33 cellular contexts compared by ENCODE assay signal in the genomic region with DNA sequence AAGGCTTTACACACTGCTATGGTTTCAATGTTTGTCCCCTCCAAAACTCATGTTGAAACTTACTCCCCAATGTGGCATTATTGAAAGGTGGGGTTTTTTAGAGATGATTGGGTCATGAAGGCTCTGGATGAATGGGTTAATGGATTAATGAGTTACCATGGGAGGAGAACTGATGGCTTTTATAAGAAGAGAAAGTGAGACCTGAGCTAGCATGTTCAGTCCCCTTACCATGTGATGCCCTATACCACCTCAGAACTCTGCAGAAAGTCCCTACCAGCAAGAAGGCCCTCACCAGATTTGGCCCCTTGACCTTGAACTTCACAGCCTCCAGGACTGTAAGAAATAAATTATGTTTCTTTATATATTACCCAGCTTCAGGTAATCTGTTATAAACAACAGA.
"Had no signal": no experiment of that assay in that cellular context is flagged by ENCODE, and none has a peak within 500 bp of the region (broad histone marks: within the 10 kb centered on the region; RNA-seq: fewer than 3 reads in every experiment).

No MANE protein-coding gene starts in this region.

- H3K27me3 ChIP-seq: stomach, testis, thyroid gland, transverse colon, upper lobe of left lung, vagina had no signal

- H3K27ac Mint-ChIP-seq: immature natural killer cell; memory B cell; naive thymus-derived CD4-positive, alpha-beta T cell; nephron; stimulated activated naive B cell treated with anti-CD40 and anti-IgM and Interleukin-4, amounts not matched to agents 10 μg/mL and 1 μg/mL and 100 μg/mL, for 72 hours had no signal

- H3K4me1 ChIP-seq: left ventricle myocardium inferior, pancreas, prostate gland, stomach, testis, thyroid gland, transverse colon, upper lobe of left lung, vagina had no signal

- H3K4me3 Mint-ChIP-seq: immature natural killer cell; memory B cell; naive thymus-derived CD4-positive, alpha-beta T cell; nephron; neural crest cell; stimulated activated naive B cell treated with anti-CD40 and anti-IgM and Interleukin-4, amounts not matched to agents 10 μg/mL and 1 μg/mL and 100 μg/mL, for 72 hours had no signal

- H3K27ac ChIP-seq: left ventricle myocardium inferior, pancreas, prostate gland, skin epidermis, stomach, testis, thyroid gland, transverse colon, upper lobe of left lung, vagina had no signal

- H3K36me3 ChIP-seq: left ventricle myocardium inferior, pancreas, prostate gland, stomach, thyroid gland, transverse colon, upper lobe of left lung, vagina had no signal

- H3K4me1 Mint-ChIP-seq: immature natural killer cell; memory B cell; naive thymus-derived CD4-positive, alpha-beta T cell; stimulated activated naive B cell treated with anti-CD40 and anti-IgM and Interleukin-4, amounts not matched to agents 10 μg/mL and 1 μg/mL and 100 μg/mL, for 72 hours had no signal

- H3K4me3 ChIP-seq: left ventricle myocardium inferior, lung, mucosa of descending colon, pancreas, prostate gland, skin epidermis, stomach, testis, thyroid gland, transverse colon, upper lobe of left lung, vagina had no signal

- DNase-seq: hypothalamus; immature natural killer cell; kidney; left colon; left ventricle myocardium inferior; midbrain; mucosa of descending colon; naive thymus-derived CD4-positive, alpha-beta T cell; nucleus accumbens; pancreas; posterior cingulate gyrus; retina; right cardiac atrium; stimulated activated CD4-positive, alpha-beta T cell treated with anti-CD3 and anti-CD28 coated beads, Interleukin-12 subunit alpha, Interleukin-12 subunit beta, amount 100 ng/mL, for 4 hours; stimulated activated CD4-positive, alpha-beta T cell treated with anti-CD3 and anti-CD28 coated beads, Interleukin-15, amount 100 ng/mL, for 24 hours; stimulated activated CD4-positive, alpha-beta T cell treated with anti-CD3 and anti-CD28 coated beads, Interleukin-2, amount 100 ng/mL, for 24 hours; stimulated activated CD4-positive, alpha-beta T cell treated with anti-CD3 and anti-CD28 coated beads, Interleukin-4, amount 100 ng/mL, for 1 hour; stimulated activated naive B cell treated with anti-CD40 and anti-IgM and Interleukin-4, amounts not matched to agents 10 μg/mL and 1 μg/mL and 100 μg/mL, for 72 hours; stimulated activated naive CD8-positive, alpha-beta T cell treated with anti-CD3 and anti-CD28 coated beads, Interleukin-15, Interleukin-2, amounts not matched to agents 100 U/mL and 50 U/mL, for 24 hours; stomach; testis; thyroid gland; transverse colon; upper lobe of left lung had no signal

- H3K9me3 ChIP-seq: left ventricle myocardium inferior, mucosa of descending colon, pancreas, prostate gland, stomach, testis, thyroid gland, transverse colon, upper lobe of left lung, vagina had no signal

- H3K36me3 Mint-ChIP-seq: immature natural killer cell; memory B cell; naive thymus-derived CD4-positive, alpha-beta T cell; stimulated activated naive B cell treated with anti-CD40 and anti-IgM and Interleukin-4, amounts not matched to agents 10 μg/mL and 1 μg/mL and 100 μg/mL, for 72 hours had no signal

- H3K27me3 Mint-ChIP-seq: memory B cell had no signal

- H3K9me3 Mint-ChIP-seq: memory B cell had no signal

- ATAC-seq: left colon; mucosa of descending colon; naive thymus-derived CD4-positive, alpha-beta T cell; pancreas; right cardiac atrium; sciatic nerve; stimulated activated naive B cell treated with anti-CD40 and anti-IgM and Interleukin-4, amounts not matched to agents 10 μg/mL and 1 μg/mL and 100 μg/mL, for 72 hours; stimulated activated naive CD8-positive, alpha-beta T cell treated with anti-CD3 and anti-CD28 coated beads, Interleukin-15, Interleukin-2, amounts not matched to agents 100 U/mL and 50 U/mL, for 24 hours had no signal

- FAIRE-seq: islet of Langerhans, kidney, pancreas had no signal
